1 cellular context compared by ENCODE assay signal in genomic region chr20:47374121-47374520, GRCh38.
TF ChIP-seq lines count a peak whose summit lies in the region.

No MANE protein-coding gene starts in this region.

TF ChIP-seq in GM12878, 131 proteins besides CTCF, POLR2A, EP300 and RAD21:
- peak; percentile 70; the same call in 1 of the 2 replicates for TF ChIP-seq NFXL1 (IDR thresholded peaks at IDR 0.05; ENCODE audit: borderline replicate concordance)
TF ChIP-seq in GM12878: peak in this region for 1; not testable (repeated sequence) for 130.
